1 cellular context compared by ENCODE assay signal in the genomic region with DNA sequence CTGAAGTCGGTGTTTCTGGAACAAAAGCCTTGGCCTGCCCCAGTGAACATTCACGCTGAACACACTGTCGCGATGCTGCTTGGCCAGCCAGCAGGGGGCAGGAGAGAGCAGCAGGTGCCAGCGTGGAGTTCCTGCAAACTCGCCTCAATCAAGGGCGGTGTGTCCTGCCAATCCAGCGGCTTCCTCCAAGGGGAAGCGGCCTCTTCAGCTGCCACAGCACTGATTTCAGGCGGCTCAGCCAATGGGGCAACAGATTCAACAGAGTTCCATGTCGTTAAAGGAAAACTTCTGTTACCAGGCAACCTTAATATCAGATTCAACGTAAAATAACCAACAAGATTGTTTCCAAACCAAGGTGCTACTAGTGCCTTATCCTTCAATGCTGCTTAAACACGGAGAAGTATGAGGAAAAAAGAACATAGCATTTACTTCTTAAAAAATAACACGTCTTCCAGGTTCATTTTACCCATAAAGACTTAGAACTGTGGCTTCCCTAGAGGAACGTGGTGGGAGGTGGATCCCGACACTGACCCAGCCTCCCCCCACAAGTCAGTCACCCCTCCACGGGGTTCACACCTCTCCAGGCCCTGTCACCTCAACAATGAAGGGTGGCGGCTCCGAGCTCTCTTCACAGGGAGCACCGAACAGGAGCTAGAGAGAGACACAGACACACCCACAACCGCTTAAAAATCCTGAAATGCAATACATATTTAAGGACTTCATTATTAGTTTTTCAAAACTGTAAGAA.
TF ChIP-seq lines count a peak whose summit lies in the region.

No MANE protein-coding gene starts in this region.

TF ChIP-seq in K562, 482 proteins besides CTCF, POLR2A, EP300 and RAD21 (continued from another document):
- TF ChIP-seq, protein P1, sequence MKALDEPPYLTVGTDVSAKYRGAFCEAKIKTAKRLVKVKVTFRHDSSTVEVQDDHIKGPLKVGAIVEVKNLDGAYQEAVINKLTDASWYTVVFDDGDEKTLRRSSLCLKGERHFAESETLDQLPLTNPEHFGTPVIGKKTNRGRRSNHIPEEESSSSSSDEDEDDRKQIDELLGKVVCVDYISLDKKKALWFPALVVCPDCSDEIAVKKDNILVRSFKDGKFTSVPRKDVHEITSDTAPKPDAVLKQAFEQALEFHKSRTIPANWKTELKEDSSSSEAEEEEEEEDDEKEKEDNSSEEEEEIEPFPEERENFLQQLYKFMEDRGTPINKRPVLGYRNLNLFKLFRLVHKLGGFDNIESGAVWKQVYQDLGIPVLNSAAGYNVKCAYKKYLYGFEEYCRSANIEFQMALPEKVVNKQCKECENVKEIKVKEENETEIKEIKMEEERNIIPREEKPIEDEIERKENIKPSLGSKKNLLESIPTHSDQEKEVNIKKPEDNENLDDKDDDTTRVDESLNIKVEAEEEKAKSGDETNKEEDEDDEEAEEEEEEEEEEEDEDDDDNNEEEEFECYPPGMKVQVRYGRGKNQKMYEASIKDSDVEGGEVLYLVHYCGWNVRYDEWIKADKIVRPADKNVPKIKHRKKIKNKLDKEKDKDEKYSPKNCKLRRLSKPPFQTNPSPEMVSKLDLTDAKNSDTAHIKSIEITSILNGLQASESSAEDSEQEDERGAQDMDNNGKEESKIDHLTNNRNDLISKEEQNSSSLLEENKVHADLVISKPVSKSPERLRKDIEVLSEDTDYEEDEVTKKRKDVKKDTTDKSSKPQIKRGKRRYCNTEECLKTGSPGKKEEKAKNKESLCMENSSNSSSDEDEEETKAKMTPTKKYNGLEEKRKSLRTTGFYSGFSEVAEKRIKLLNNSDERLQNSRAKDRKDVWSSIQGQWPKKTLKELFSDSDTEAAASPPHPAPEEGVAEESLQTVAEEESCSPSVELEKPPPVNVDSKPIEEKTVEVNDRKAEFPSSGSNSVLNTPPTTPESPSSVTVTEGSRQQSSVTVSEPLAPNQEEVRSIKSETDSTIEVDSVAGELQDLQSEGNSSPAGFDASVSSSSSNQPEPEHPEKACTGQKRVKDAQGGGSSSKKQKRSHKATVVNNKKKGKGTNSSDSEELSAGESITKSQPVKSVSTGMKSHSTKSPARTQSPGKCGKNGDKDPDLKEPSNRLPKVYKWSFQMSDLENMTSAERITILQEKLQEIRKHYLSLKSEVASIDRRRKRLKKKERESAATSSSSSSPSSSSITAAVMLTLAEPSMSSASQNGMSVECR (CRISPR knock-in tag; IDR thresholded peaks at IDR 0.05): no peak
- no peak for TF ChIP-seq FOS (IDR thresholded peaks at IDR 0.05; ENCODE audit: extremely low read depth, insufficient read length)
- TF ChIP-seq ASH1L (IDR thresholded peaks at IDR 0.05; ENCODE audit: borderline replicate concordance, low read depth, partially characterized antibody): no peak
- TF ChIP-seq SMC3 (conservative IDR thresholded peaks at IDR 0.05; ENCODE audit: insufficient read depth, low read depth, low read length): peak; percentile 80
- no peak for TF ChIP-seq NCOA6 (IDR thresholded peaks at IDR 0.05)
- no peak for TF ChIP-seq CBX2 (IDR thresholded peaks at IDR 0.05; ENCODE audit: insufficient read depth, low read length, poor library complexity, severe bottlenecking)
- TF ChIP-seq HEY1 (CRISPR knock-in tag; IDR thresholded peaks at IDR 0.05; ENCODE audit: borderline replicate concordance): no peak
- no peak for TF ChIP-seq C11orf30 (IDR thresholded peaks at IDR 0.05; ENCODE audit: low read depth)
- TF ChIP-seq ZEB2 (IDR thresholded peaks at IDR 0.05): no peak
- no peak for TF ChIP-seq NONO (IDR thresholded peaks at IDR 0.05; ENCODE audit: low read depth in 2 of 2, low read length in 1 of 2)
- no peak for TF ChIP-seq SRF (CRISPR knock-in tag; IDR thresholded peaks at IDR 0.05)
- TF ChIP-seq CTBP1 (IDR thresholded peaks at IDR 0.05; ENCODE audit: borderline replicate concordance): peak; percentile 31; the same call in 1 of the 2 replicates
- TF ChIP-seq ZNF212 (CRISPR knock-in tag; IDR thresholded peaks at IDR 0.05): no peak
- peak in 1 of 2 experiments; percentile 43; a peak in 2 of 4 replicates for TF ChIP-seq RCOR1 (IDR thresholded peaks at IDR 0.05; ENCODE audit: borderline replicate concordance in 1 of 2, low read depth in 2 of 2, low read length in 2 of 2)
- peak; percentile 52 for TF ChIP-seq PKNOX1 (IDR thresholded peaks at IDR 0.05)
- no peak for TF ChIP-seq ZHX1 (conservative IDR thresholded peaks at IDR 0.05; ENCODE audit: low read length)
- TF ChIP-seq BHLHE40 (IDR thresholded peaks at IDR 0.05; ENCODE audit: low read length): peak; percentile 33; the same call in 1 of the 2 replicates
- TF ChIP-seq CCAR2 (IDR thresholded peaks at IDR 0.05; ENCODE audit: low read depth, low read length): no peak
- no peak for TF ChIP-seq ZSCAN29 (IDR thresholded peaks at IDR 0.05)
- no peak for TF ChIP-seq ZBTB33 (CRISPR knock-in tag; IDR thresholded peaks at IDR 0.05)
- no peak for TF ChIP-seq ZNF609 (CRISPR knock-in tag; IDR thresholded peaks at IDR 0.05; ENCODE audit: borderline replicate concordance)
- 0 out of 2 replicates have a peak, but pooled peaks have one; percentile 43 for TF ChIP-seq KLF16 (IDR thresholded peaks at IDR 0.05)
- TF ChIP-seq ZNF41 (CRISPR knock-in tag; conservative IDR thresholded peaks at IDR 0.05): no peak
- no peak for TF ChIP-seq BRCA1 (IDR thresholded peaks at IDR 0.05)
- no peak for TF ChIP-seq BRCA1 (CRISPR knock-in tag; IDR thresholded peaks at IDR 0.05)
- TF ChIP-seq ZNF24 (IDR thresholded peaks at IDR 0.05): no peak
- TF ChIP-seq, protein P2, sequence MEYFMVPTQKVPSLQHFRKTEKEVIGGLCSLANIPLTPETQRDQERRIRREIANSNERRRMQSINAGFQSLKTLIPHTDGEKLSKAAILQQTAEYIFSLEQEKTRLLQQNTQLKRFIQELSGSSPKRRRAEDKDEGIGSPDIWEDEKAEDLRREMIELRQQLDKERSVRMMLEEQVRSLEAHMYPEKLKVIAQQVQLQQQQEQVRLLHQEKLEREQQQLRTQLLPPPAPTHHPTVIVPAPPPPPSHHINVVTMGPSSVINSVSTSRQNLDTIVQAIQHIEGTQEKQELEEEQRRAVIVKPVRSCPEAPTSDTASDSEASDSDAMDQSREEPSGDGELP (CRISPR knock-in tag; IDR thresholded peaks at IDR 0.05; ENCODE audit: borderline replicate concordance): peak; percentile 23; the same call in 1 of the 2 replicates
- TF ChIP-seq DEAF1 (CRISPR knock-in tag; IDR thresholded peaks at IDR 0.05): peak; percentile 53; the same call in 1 of the 2 replicates
